In the genomic region with DNA sequence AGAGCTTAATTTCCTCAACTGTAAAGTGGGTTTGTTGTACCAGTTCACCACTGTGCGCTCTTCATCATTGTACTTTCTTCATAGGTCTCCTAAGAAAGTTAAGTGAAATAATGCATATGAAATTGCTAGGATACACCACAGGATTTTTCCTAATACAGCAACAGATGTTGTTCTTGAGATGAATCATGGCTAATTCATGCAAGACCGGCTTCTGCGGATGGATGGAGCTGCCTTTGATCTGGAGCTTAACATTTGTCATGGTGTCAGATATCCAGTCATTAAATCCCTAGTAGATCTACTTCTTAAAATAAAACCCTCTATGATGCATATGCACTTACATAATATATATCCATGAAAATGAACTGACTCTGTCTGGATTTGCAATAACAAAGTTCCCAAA, we compare ENCODE assay signal across 13 cellular contexts.
DNase-seq lines count a peak whose midpoint lies in the region; ATAC-seq, FAIRE-seq and TF ChIP-seq lines count a peak whose summit lies in the region.
"Had no signal": no experiment of that assay in that cellular context is flagged by ENCODE, and none has a peak within 500 bp of the region (broad histone marks: within the 10 kb centered on the region; RNA-seq: fewer than 3 reads in every experiment).

No MANE protein-coding gene starts in this region.

- peak; percentile 64 for FAIRE-seq in bronchial epithelial cell (lab: Jason Lieb, UNC)

- ATAC-seq in GM19455 (IDR thresholded peaks at IDR 0.05; ENCODE audit: unreplicated experiment) (no peak), HG03378 (IDR thresholded peaks at IDR 0.05; ENCODE audit: unreplicated experiment) (no peak)

- peaks cover 11% of the 10 kb centered on the region for H3K9me3 ChIP-seq in MG63

- no peak overlapping the region for H3K4me3 ChIP-seq in MG63
- no peak overlapping the region for H3K4me3 ChIP-seq in bronchial epithelial cell (ENCODE audit: low read depth, low read length)
- H3K4me3 ChIP-seq: spleen had no signal

- no peak for TF ChIP-seq CTCF in bronchial epithelial cell (IDR thresholded peaks at IDR 0.05; ENCODE audit: insufficient read depth, low read length, severe bottlenecking)

- no peaks in the 10 kb centered on the region for H3K27me3 ChIP-seq in MG63
- H3K27me3 ChIP-seq in bronchial epithelial cell (ENCODE audit: control insufficient read depth, insufficient read depth, low read length) = no peaks in the 10 kb centered on the region

- DNase-seq in AG20443 (ENCODE audit: low spot score) (peak; percentile 70), MG63 (peak; percentile 85), bronchial epithelial cell (ENCODE audit: low read depth) (peak; percentile 98), non-pigmented ciliary epithelial cell (ENCODE audit: low read depth) (peak; percentile 98), NOMO-1 treated with dmso at 0.1 percent for 144 hours (lab: John Stamatoyannopoulos, UW; ENCODE audit: unreplicated experiment) (no peak), NCI-H1930 (lab: John Stamatoyannopoulos, UW) (no peak)
- DNase-seq: CD4-positive, alpha-beta memory T cell; endodermal cell; NCI-H748 treated with DMSO at 0.1 percent for 48 hours; spleen; stimulated activated naive CD4-positive, alpha-beta T cell treated with Interleukin-2 at 50 U/mL for 16 hours had no signal

- H3K36me3 ChIP-seq in MG63 (no peaks in the 10 kb centered on the region; the same call in none of the 2 replicates), bronchial epithelial cell (ENCODE audit: control insufficient read depth, insufficient read depth, low read length) (no peaks in the 10 kb centered on the region)
- H3K36me3 ChIP-seq: spleen had no signal

Comparison
In these comparisons a context has a peak if more than half of its experiments do, and no peak if none do; other contexts are left out.
1. DNase-seq: peak in AG20443 (single experiment), MG63 (single experiment), bronchial epithelial cell (single experiment) and non-pigmented ciliary epithelial cell (single experiment); none in NOMO-1 treated with dmso at 0.1 percent for 144 hours (single experiment) and NCI-H1930 (0 of 2).